In the genomic region with DNA sequence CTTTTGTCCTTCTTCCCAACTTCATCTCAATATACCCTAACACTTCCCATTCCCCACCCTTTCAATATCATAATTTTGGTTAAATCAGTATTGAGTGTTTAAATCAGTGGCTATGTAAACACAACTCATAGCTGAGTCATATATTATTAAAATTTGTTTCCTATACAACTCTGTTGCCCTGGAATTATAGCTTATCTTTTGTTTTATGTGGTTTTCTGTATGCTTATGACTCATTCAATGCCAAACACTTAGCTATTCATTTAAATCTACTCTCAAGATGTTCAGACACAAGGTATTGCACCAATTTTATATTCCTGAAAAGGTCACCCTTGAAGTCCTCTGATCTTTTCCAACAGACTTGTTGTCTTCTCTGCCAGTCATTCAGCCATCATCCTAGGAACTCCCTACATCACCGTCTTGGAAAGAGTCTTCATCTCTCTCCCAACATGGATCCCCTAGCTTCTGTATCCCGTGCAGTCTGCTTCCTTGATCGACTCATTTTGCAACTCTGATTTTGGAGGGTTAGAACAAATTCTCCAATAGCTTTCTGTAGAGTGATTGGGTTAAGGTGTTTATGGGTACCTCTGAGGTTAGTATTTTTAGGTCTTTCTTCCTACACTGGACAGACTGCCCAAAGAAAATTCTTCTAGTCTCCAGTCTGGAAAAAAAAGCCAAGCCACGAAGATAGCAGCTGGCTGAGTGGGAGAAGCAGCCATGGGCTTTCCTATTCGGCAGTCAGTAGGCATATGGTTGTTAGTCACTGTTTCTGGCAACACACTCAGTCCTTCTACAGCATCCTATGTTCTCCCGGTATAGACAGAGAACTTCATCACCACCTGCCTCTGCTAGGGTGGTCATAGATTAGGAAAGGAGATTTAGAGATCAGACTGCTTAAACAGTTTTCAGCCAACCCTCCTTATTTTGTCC, we compare ENCODE assay signal across 19 cellular contexts.
DNase-seq lines count a peak whose midpoint lies in the region; ATAC-seq and TF ChIP-seq lines count a peak whose summit lies in the region.
"Had no signal": no experiment of that assay in that cellular context is flagged by ENCODE, and none has a peak within 500 bp of the region (broad histone marks: within the 10 kb centered on the region; RNA-seq: fewer than 3 reads in every experiment).

No MANE protein-coding gene starts in this region.

- DNase-seq in DMS 273 (lab: John Stamatoyannopoulos, UW; ENCODE audit: unreplicated experiment) (peak; percentile 42), DMS 273 treated with DMSO at 0.1 percent for 48 hours (lab: John Stamatoyannopoulos, UW) (no peak), SW480 (ENCODE audit: low spot score) (peak; percentile 96), fibroblast of villous mesenchyme (ENCODE audit: low read depth) (peak; percentile 44), Right ventricle myocardium inferior (ENCODE audit: missing footprints) (no peak), amniotic stem cell (lab: John Stamatoyannopoulos, UW) (no peak)
- DNase-seq: activated CD4-positive, alpha-beta memory T cell treated with anti-CD3 and anti-CD28 coated beads for 36 hours; activated gamma-delta T cell; DMS79; left colon; NCI-H2029 treated with DMSO at 0.1 percent for 48 hours; nephron progenitor cell; small intestine; thyroid gland had no signal

- ATAC-seq in Right ventricle myocardium inferior (no peak), HG03520 (IDR thresholded peaks at IDR 0.05; ENCODE audit: unreplicated experiment) (no peak), GM18519 (IDR thresholded peaks at IDR 0.05; ENCODE audit: low FRiP score, unreplicated experiment) (no peak)
- ATAC-seq: gastroesophageal sphincter, GM23338, HepG2, left colon had no signal

- TF ChIP-seq CTCF in fibroblast of villous mesenchyme (IDR thresholded peaks at IDR 0.05; ENCODE audit: insufficient read depth, low read depth, low read length) = no peak

- H3K4me3 ChIP-seq in fibroblast of villous mesenchyme (ENCODE audit: low read depth, low read length) = no peak overlapping the region
- H3K4me3 ChIP-seq: gastroesophageal sphincter, GM23338, thyroid gland had no signal

- intact Hi-C loops in Right ventricle myocardium inferior (cut with DNase I) = no loop called here

Comparison
In these comparisons a context has a peak if more than half of its experiments do, and no peak if none do; other contexts are left out.
1. DNase-seq: peak in DMS 273 (single experiment), SW480 (single experiment) and fibroblast of villous mesenchyme (single experiment); none in DMS 273 treated with DMSO at 0.1 percent for 48 hours (single experiment), Right ventricle myocardium inferior (single experiment) and amniotic stem cell (single experiment).